ENCODE assay signal across 9 cellular contexts in genomic region chr17:9522074-9522473, GRCh38. TPM values are rescaled to one million over a fixed set of nuclear protein-coding genes. Genes with fewer than 3 reads are reported as not detected.
DNase-seq lines count a peak whose midpoint lies in the region; ATAC-seq and TF ChIP-seq lines count a peak whose summit lies in the region.
"Had no signal": no experiment of that assay in that cellular context is flagged by ENCODE, and none has a peak within 500 bp of the region (broad histone marks: within the 10 kb centered on the region; RNA-seq: fewer than 3 reads in every experiment).

No MANE protein-coding gene starts in this region.

- no peaks in the 10 kb centered on the region for H3F3A ChIP-seq in GM23338 (replicated peaks; ENCODE audit: low read depth)

- no peak overlapping the region for H2AFZ ChIP-seq in GM23338

- H3K9me3 Mint-ChIP-seq in GM23338 (no peaks in the 10 kb centered on the region), neural crest cell (peaks cover 4% of the 10 kb centered on the region)
- H3K9me3 Mint-ChIP-seq: IgD-negative memory B cell had no signal

- H3K4me1 ChIP-seq in GM23338 (ENCODE audit: insufficient read depth), result peaks cover 21% of the 10 kb centered on the region
- no peaks in the 10 kb centered on the region for H3K4me1 ChIP-seq in Peyer's patch

- H3K36me3 Mint-ChIP-seq in GM23338 (ENCODE audit: low read depth) (no peaks in the 10 kb centered on the region), neural crest cell (ENCODE audit: low read depth) (peaks cover 5% of the 10 kb centered on the region)

- H3K27ac Mint-ChIP-seq in GM23338 (no peak overlapping the region), neural crest cell (ENCODE audit: unreplicated experiment) (no peak overlapping the region)
- H3K27ac Mint-ChIP-seq: IgD-negative memory B cell had no signal

- TF ChIP-seq CTCF in GM23338 (conservative IDR thresholded peaks at IDR 0.05; ENCODE audit: low read depth in 2 of 2) (peak; percentile 71 to 74), Peyer's patch (IDR thresholded peaks at IDR 0.05) (peak in 5 of 6 experiments; percentile 21 to 74 (median 62)), neural crest cell (conservative IDR thresholded peaks at IDR 0.05) (peak; percentile 79)

- no peak overlapping the region for H3K4me3 ChIP-seq in GM23338
- no peak overlapping the region for H3K4me3 ChIP-seq in Peyer's patch

- ATAC-seq in GM23338, result peak; percentile 83
- ATAC-seq in esophagus mucosa, result peak; percentile 52
- no peak for ATAC-seq in HG03432 (IDR thresholded peaks at IDR 0.05; ENCODE audit: unreplicated experiment)

- H3K9me3 ChIP-seq in Peyer's patch, result no peaks in the 10 kb centered on the region

- H3K79me2 ChIP-seq in GM23338 (replicated peaks; ENCODE audit: insufficient read depth), result no peaks in the 10 kb centered on the region

- peak; percentile 29 for DNase-seq in CD1c-positive myeloid dendritic cell (ENCODE audit: extremely low spot score)
- peak; percentile 72 for DNase-seq in GM23338 (ENCODE audit: low spot score)
- DNase-seq in Peyer's patch, result no peak
- DNase-seq in neural crest cell (ENCODE audit: low read depth, low spot score), result peak; percentile 10
- DNase-seq in KG1 (lab: John Stamatoyannopoulos, UW), result no peak
- DNase-seq in SKM-1 treated with dmso at 0.1 percent for 144 hours (lab: John Stamatoyannopoulos, UW; ENCODE audit: unreplicated experiment), result no peak

- H3K27me3 Mint-ChIP-seq in GM23338 (ENCODE audit: insufficient read depth, low read depth, poor library complexity) (peaks cover 2% of the 10 kb centered on the region), neural crest cell (ENCODE audit: low read depth) (no peaks in the 10 kb centered on the region)
- H3K27me3 Mint-ChIP-seq: IgD-negative memory B cell had no signal

- H4K20me1 ChIP-seq in GM23338 (replicated peaks; ENCODE audit: insufficient read depth), result no peaks in the 10 kb centered on the region

- H3K27ac ChIP-seq in GM23338 (ENCODE audit: low read depth), result no peak overlapping the region
- no peak overlapping the region for H3K27ac ChIP-seq in Peyer's patch

- H3K36me3 ChIP-seq in GM23338 (ENCODE audit: insufficient read depth) (no peaks in the 10 kb centered on the region), Peyer's patch (no peaks in the 10 kb centered on the region)

- peaks cover 30% of the 10 kb centered on the region for H3K4me1 Mint-ChIP-seq in GM23338
- peaks cover 33% of the 10 kb centered on the region for H3K4me1 Mint-ChIP-seq in neural crest cell
- H3K4me1 Mint-ChIP-seq: IgD-negative memory B cell had no signal

- TF ChIP-seq POLR2A in Peyer's patch (IDR thresholded peaks at IDR 0.05), result no peak

- H3K4me3 Mint-ChIP-seq in GM23338 (no peak overlapping the region), neural crest cell (no peak overlapping the region)
- H3K4me3 Mint-ChIP-seq: IgD-negative memory B cell had no signal

- no peaks in the 10 kb centered on the region for H3K9me2 ChIP-seq in GM23338 (ENCODE audit: insufficient read depth)

- H3K27me3 ChIP-seq in GM23338 (ENCODE audit: insufficient read depth), result no peaks in the 10 kb centered on the region
- no peaks in the 10 kb centered on the region for H3K27me3 ChIP-seq in Peyer's patch

- H3K4me2 ChIP-seq in GM23338, result no peak overlapping the region

TF ChIP-seq in GM23338, 12 proteins besides CTCF, POLR2A, EP300 and RAD21 (continues in another document):
- no peak for TF ChIP-seq REST (IDR thresholded peaks at IDR 0.05; ENCODE audit: unreplicated experiment)
- no peak for TF ChIP-seq JUNB (IDR thresholded peaks at IDR 0.05; ENCODE audit: unreplicated experiment)
- TF ChIP-seq POLR2AphosphoS5 (IDR thresholded peaks at IDR 0.05; ENCODE audit: low read depth), result no peak
- no peak for TF ChIP-seq ZNF331 (CRISPR knock-in tag; IDR thresholded peaks at IDR 0.05; ENCODE audit: low read depth)
- no peak for TF ChIP-seq ZNF114 (CRISPR knock-in tag; IDR thresholded peaks at IDR 0.05)

RNA-seq across cellular contexts. Expression of gene STX8, which starts 53.5 kb away (rescaled TPM):
- total RNA-seq in GM23338 (2014; rRNA removed; shearing (Covaris generic)), result 59.4 and 64.3 TPM in 2 replicates
- polyA plus RNA-seq in GM23338 (2016; fragmentation: Nextera tagmentation; extraction: Ambion mirVana), result 80.2 and 82.3 TPM in 2 replicates
- total RNA-seq in Peyer's patch, result 100 to 1,000 TPM in 1 of 4 donors, 10 to 100 TPM in 3; 38.8 to 102 (median 68.5) TPM
- 45.9 TPM for total RNA-seq in esophagus mucosa
- 56.6 and 59.9 TPM in 2 replicates for total RNA-seq in neural crest cell

RNA-seq across cellular contexts. Expression of gene CFAP52, which starts 54.4 kb away (rescaled TPM):
- not detected in 2 replicates for total RNA-seq in GM23338 (2014; rRNA removed; shearing (Covaris generic))
- polyA plus RNA-seq in GM23338 (2016; fragmentation: Nextera tagmentation; extraction: Ambion mirVana), result 0.54 TPM in 1 of 2 replicates, not detected in the other
- total RNA-seq in Peyer's patch, result not detected
- total RNA-seq in esophagus mucosa, result not detected
- not detected in 2 replicates for total RNA-seq in neural crest cell
- polyA plus RNA-seq: IgD-negative memory B cell had no signal

Comparison
In these comparisons a context has a peak if more than half of its experiments do, and no peak if none do; other contexts are left out.
1. DNase-seq: peak in CD1c-positive myeloid dendritic cell (single experiment), GM23338 (single experiment) and neural crest cell (single experiment); none in Peyer's patch (0 of 3), KG1 (single experiment) and SKM-1 treated with dmso at 0.1 percent for 144 hours (single experiment).
2. Peak in every context shown above with its lines, with median percentiles within 50 percentile points of each other: CTCF ChIP-seq.